In the genomic region with DNA sequence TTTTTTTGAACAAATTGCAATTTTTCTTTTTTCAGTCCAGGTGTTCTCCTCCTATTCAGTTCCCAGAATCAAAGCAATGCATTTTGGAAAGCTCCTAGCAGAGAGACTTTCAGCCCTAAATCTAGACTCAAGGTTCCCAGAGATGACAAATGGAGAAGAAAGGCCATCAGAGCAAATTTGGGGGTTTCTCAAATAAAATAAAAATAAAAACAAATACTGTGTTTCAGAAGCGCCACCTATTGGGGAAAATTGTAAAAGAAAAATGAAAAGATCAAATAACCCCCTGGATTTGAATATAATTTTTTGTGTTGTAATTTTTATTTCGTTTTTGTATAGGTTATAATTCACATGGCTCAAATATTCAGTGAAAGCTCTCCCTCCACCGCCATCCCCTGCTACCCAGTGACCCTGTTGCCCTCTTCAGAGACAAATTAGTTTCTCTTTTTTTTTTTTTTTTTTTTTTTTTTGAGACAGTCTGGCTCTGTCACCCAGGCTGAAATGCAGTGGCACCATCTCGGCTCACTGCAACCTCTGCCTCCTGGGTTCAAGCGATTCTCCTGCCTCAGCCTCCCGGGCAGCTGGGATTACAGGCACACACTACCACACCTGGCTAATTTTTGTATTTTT, we compare ENCODE assay signal across 8 cellular contexts. TPM values are rescaled to one million over a fixed set of nuclear protein-coding genes. Genes with fewer than 3 reads are reported as not detected.
DNase-seq lines count a peak whose midpoint lies in the region; ATAC-seq and TF ChIP-seq lines count a peak whose summit lies in the region.

No MANE protein-coding gene starts in this region.

- DNase-seq in activated T-cell treated with anti-CD3 and anti-CD28 coated beads, Interleukin-2, amount 50 U/mL, for 72 hours, result no peak
- DNase-seq in activated T-cell treated with anti-CD3 and anti-CD28 coated beads, Interleukin-2, amount 50 U/mL, for 4 hours, result no peak
- DNase-seq in dorsolateral prefrontal cortex (no peak), retinal pigment epithelial cell (ENCODE audit: low read depth) (no peak), NCI-H446 treated with DMSO at 0.1 percent for 48 hours (lab: John Stamatoyannopoulos, UW) (no peak), epidermal melanocyte (ENCODE audit: insufficient read length, low spot score) (no peak)

- H2AFZ ChIP-seq in OCI-LY1 (ENCODE audit: low read length), result no peak overlapping the region

- H3K4me3 Mint-ChIP-seq in activated T-cell treated with anti-CD3 and anti-CD28 coated beads, Interleukin-2, amount 50 U/mL, for 72 hours, result no peak overlapping the region
- H3K4me3 Mint-ChIP-seq in activated T-cell treated with anti-CD3 and anti-CD28 coated beads, Interleukin-2, amount 50 U/mL, for 4 hours, result no peak overlapping the region

- intact Hi-C loops in dorsolateral prefrontal cortex (cut with DNase I), result loop anchor here (1.0 to 5.0 kb wide), 4 partner anchors 56 to 208 kb away; no protein-coding TSS in a partner anchor

- no peak for ATAC-seq in activated T-cell treated with anti-CD3 and anti-CD28 coated beads, Interleukin-2, amount 50 U/mL, for 72 hours (replicated peaks in 1 of 2)
- ATAC-seq in activated T-cell treated with anti-CD3 and anti-CD28 coated beads, Interleukin-2, amount 50 U/mL, for 4 hours, result no peak
- ATAC-seq in HG03378 (IDR thresholded peaks at IDR 0.05; ENCODE audit: unreplicated experiment), result no peak

- H4K20me1 ChIP-seq in OCI-LY1 (ENCODE audit: insufficient read depth, low read length), result no peaks in the 10 kb centered on the region

- TF ChIP-seq CTCF in OCI-LY1 (IDR thresholded peaks at IDR 0.05; ENCODE audit: low read length) (peak; percentile 47), dorsolateral prefrontal cortex (IDR thresholded peaks at IDR 0.05 in 54 of 56, conservative IDR thresholded peaks at IDR 0.05 in 2 of 56; ENCODE audit: low read depth in 1 of 56, partially characterized antibody in 56 of 56) (peak; percentile 51 to 85 (median 70)), retinal pigment epithelial cell (conservative IDR thresholded peaks at IDR 0.05; ENCODE audit: low read depth, low read length) (peak; percentile 44)

- H3K9me3 Mint-ChIP-seq in activated T-cell treated with anti-CD3 and anti-CD28 coated beads, Interleukin-2, amount 50 U/mL, for 72 hours, result no peaks in the 10 kb centered on the region
- no peaks in the 10 kb centered on the region for H3K9me3 Mint-ChIP-seq in activated T-cell treated with anti-CD3 and anti-CD28 coated beads, Interleukin-2, amount 50 U/mL, for 4 hours

- no peaks in the 10 kb centered on the region for H3K36me3 ChIP-seq in OCI-LY1 (ENCODE audit: insufficient read depth, low read length)

- no peak overlapping the region for H3K9ac ChIP-seq in OCI-LY1 (ENCODE audit: low read length)

- H3K27me3 Mint-ChIP-seq in activated T-cell treated with anti-CD3 and anti-CD28 coated beads, Interleukin-2, amount 50 U/mL, for 72 hours (ENCODE audit: low read depth), result no peaks in the 10 kb centered on the region
- H3K27me3 Mint-ChIP-seq in activated T-cell treated with anti-CD3 and anti-CD28 coated beads, Interleukin-2, amount 50 U/mL, for 4 hours (ENCODE audit: low read depth), result no peaks in the 10 kb centered on the region

- H3K27me3 ChIP-seq in OCI-LY1 (ENCODE audit: insufficient read depth, low read length) (no peaks in the 10 kb centered on the region), dorsolateral prefrontal cortex (peaks cover 0 to 24% (median 3%) of the 10 kb centered on the region in 45 donors)

- H3F3A ChIP-seq in OCI-LY1 (ENCODE audit: insufficient read depth, low read length), result no peaks in the 10 kb centered on the region

- no peaks in the 10 kb centered on the region for H3K79me2 ChIP-seq in OCI-LY1 (ENCODE audit: insufficient read depth, low read length)

- H3K36me3 Mint-ChIP-seq in activated T-cell treated with anti-CD3 and anti-CD28 coated beads, Interleukin-2, amount 50 U/mL, for 72 hours (ENCODE audit: insufficient read depth in 2 of 2), result peaks cover 11 to 37% of the 10 kb centered on the region in 2 donors
- peaks cover 26% of the 10 kb centered on the region for H3K36me3 Mint-ChIP-seq in activated T-cell treated with anti-CD3 and anti-CD28 coated beads, Interleukin-2, amount 50 U/mL, for 4 hours (ENCODE audit: insufficient read depth)

- no peak overlapping the region for H3K4me2 ChIP-seq in OCI-LY1 (ENCODE audit: low read length)

- H3K4me1 ChIP-seq in OCI-LY1 (ENCODE audit: insufficient read depth, low read length, severe bottlenecking), result no peaks in the 10 kb centered on the region

- H3K4me3 ChIP-seq in OCI-LY1 (ENCODE audit: low read depth, low read length, poor library complexity, severe bottlenecking) (no peak overlapping the region), dorsolateral prefrontal cortex (no peak overlapping the region), retinal pigment epithelial cell (ENCODE audit: low read length) (no peak overlapping the region)

- no peak overlapping the region for H3K27ac ChIP-seq in OCI-LY1 (ENCODE audit: low read depth, low read length, poor library complexity, severe bottlenecking)
- H3K27ac ChIP-seq in dorsolateral prefrontal cortex, result no peak overlapping the region

- H3K9me3 ChIP-seq in OCI-LY1 (ENCODE audit: low read length), result no peaks in the 10 kb centered on the region

- H3K27ac Mint-ChIP-seq in activated T-cell treated with anti-CD3 and anti-CD28 coated beads, Interleukin-2, amount 50 U/mL, for 72 hours, result peak overlapping the region; percentile 67

- no peaks in the 10 kb centered on the region for H3K9me2 ChIP-seq in OCI-LY1 (ENCODE audit: low read depth, low read length)

- peaks cover 35% of the 10 kb centered on the region for H3K4me1 Mint-ChIP-seq in activated T-cell treated with anti-CD3 and anti-CD28 coated beads, Interleukin-2, amount 50 U/mL, for 72 hours (ENCODE audit: low read depth)
- peaks cover 24% of the 10 kb centered on the region for H3K4me1 Mint-ChIP-seq in activated T-cell treated with anti-CD3 and anti-CD28 coated beads, Interleukin-2, amount 50 U/mL, for 4 hours (ENCODE audit: low read depth)

RNA-seq across cellular contexts. Expression of a gene that starts 6.2 kb away (rescaled TPM):
- 10 to 100 TPM; 45.6 to 46.0 TPM for total RNA-seq in activated T-cell treated with anti-CD3 and anti-CD28 coated beads, Interleukin-2, amount 50 U/mL, for 72 hours
- 10 to 100 TPM; 43.7 to 45.1 (median 45.0) TPM for total RNA-seq in activated T-cell treated with anti-CD3 and anti-CD28 coated beads, Interleukin-2, amount 50 U/mL, for 4 hours
- 10 to 100 TPM; 41.4 to 68.0 (median 57.4) TPM for total RNA-seq in dorsolateral prefrontal cortex

RNA-seq across cellular contexts. Expression of a gene that starts 9.1 kb away (rescaled TPM):
- 100 to 1,000 TPM; 125 to 128 TPM for total RNA-seq in activated T-cell treated with anti-CD3 and anti-CD28 coated beads, Interleukin-2, amount 50 U/mL, for 72 hours
- 100 to 1,000 TPM in 2 of 3 donors, 10 to 100 TPM in 1; 86.4 to 105 (median 102) TPM for total RNA-seq in activated T-cell treated with anti-CD3 and anti-CD28 coated beads, Interleukin-2, amount 50 U/mL, for 4 hours
- 1 to 10 TPM in 2 of 120 experiments, under 1 TPM in 11, not detected in 107; 0.19 to 1.4 (median 0.53) TPM for total RNA-seq in dorsolateral prefrontal cortex

RNA-seq across cellular contexts. Expression of a gene that starts 10.7 kb away (rescaled TPM):
- 100 to 1,000 TPM; 245 to 250 TPM for total RNA-seq in activated T-cell treated with anti-CD3 and anti-CD28 coated beads, Interleukin-2, amount 50 U/mL, for 72 hours
- 100 to 1,000 TPM; 412 to 451 (median 427) TPM for total RNA-seq in activated T-cell treated with anti-CD3 and anti-CD28 coated beads, Interleukin-2, amount 50 U/mL, for 4 hours
- total RNA-seq in dorsolateral prefrontal cortex, result 1 to 10 TPM in 9 of 120 experiments, not detected in 111; 1.3 to 2.7 (median 1.7) TPM

RNA-seq across cellular contexts. Expression of a gene that starts 48.2 kb away (rescaled TPM):
- total RNA-seq in activated T-cell treated with anti-CD3 and anti-CD28 coated beads, Interleukin-2, amount 50 U/mL, for 72 hours, result 100 to 1,000 TPM; 176 to 225 TPM
- total RNA-seq in activated T-cell treated with anti-CD3 and anti-CD28 coated beads, Interleukin-2, amount 50 U/mL, for 4 hours, result 100 to 1,000 TPM; 236 to 266 (median 251) TPM
- 100 to 1,000 TPM in 113 of 120 experiments, 10 to 100 TPM in 7; 79.3 to 209 (median 146) TPM for total RNA-seq in dorsolateral prefrontal cortex

RNA-seq across cellular contexts. Expression of a gene that starts 48.7 kb away (rescaled TPM):
- 100 to 1,000 TPM; 404 to 419 TPM for total RNA-seq in activated T-cell treated with anti-CD3 and anti-CD28 coated beads, Interleukin-2, amount 50 U/mL, for 72 hours
- total RNA-seq in activated T-cell treated with anti-CD3 and anti-CD28 coated beads, Interleukin-2, amount 50 U/mL, for 4 hours, result 100 to 1,000 TPM; 371 to 436 (median 407) TPM
- total RNA-seq in dorsolateral prefrontal cortex, result 1 to 10 TPM in 6 of 120 experiments, under 1 TPM in 38, not detected in 76; 0.28 to 3.6 (median 0.60) TPM

Comparison
In these comparisons a context has a peak if more than half of its experiments do, and no peak if none do; other contexts are left out.
1. RNA of a gene that starts 9.1 kb away (total RNA-seq): 125 to 128 TPM in activated T-cell treated with anti-CD3 and anti-CD28 coated beads, Interleukin-2, amount 50 U/mL, for 72 hours and 86.4 to 105 TPM in activated T-cell treated with anti-CD3 and anti-CD28 coated beads, Interleukin-2, amount 50 U/mL, for 4 hours; 0.19 to 1.4 TPM in dorsolateral prefrontal cortex; every median in the first group is over 10 times any median in the second.
2. RNA of a gene that starts 10.7 kb away (total RNA-seq): 412 to 451 TPM in activated T-cell treated with anti-CD3 and anti-CD28 coated beads, Interleukin-2, amount 50 U/mL, for 4 hours and 245 to 250 TPM in activated T-cell treated with anti-CD3 and anti-CD28 coated beads, Interleukin-2, amount 50 U/mL, for 72 hours; 1.3 to 2.7 TPM in dorsolateral prefrontal cortex; every median in the first group is over 10 times any median in the second.
3. Peak in every context shown above with its lines, with median percentiles within 50 percentile points of each other: CTCF ChIP-seq.